ENCODE assay signal across 11 cellular contexts in genomic region chr11:60971520-60971919, GRCh38. TPM values are rescaled to one million over a fixed set of nuclear protein-coding genes. Genes with fewer than 3 reads are reported as not detected.
DNase-seq lines count a peak whose midpoint lies in the region; ATAC-seq, FAIRE-seq and TF ChIP-seq lines count a peak whose summit lies in the region.
"Had no signal": no experiment of that assay in that cellular context is flagged by ENCODE, and none has a peak within 500 bp of the region (broad histone marks: within the 10 kb centered on the region; RNA-seq: fewer than 3 reads in every experiment).

Gene CD6, plus strand, starts transcription at chr11:60971680. Its CDS starts 186 bp downstream, at chr11:60971866.

- WGBS in HepG2 (ENCODE audit: low lambda C conversion rate), result 41% methylated on average over 16 of the region's 16 CpGs

- no peaks in the 10 kb centered on the region for H3K4me1 ChIP-seq in HepG2 (ENCODE audit: insufficient read depth, low read length)

- intact Hi-C loops in HepG2 (cut with micrococcal nuclease; ENCODE audit: unreplicated experiment), result no loop called here

- H4K20me1 ChIP-seq in HepG2 (ENCODE audit: insufficient read depth, low read length), result no peaks in the 10 kb centered on the region

- DNase-seq in GM12865 (ENCODE audit: low read depth) (peak; percentile 35), SHP77 (lab: John Stamatoyannopoulos, UW) (no peak), HepG2 (ENCODE audit: low spot score) (no peak)
- DNase-seq in activated CD4-positive, alpha-beta T cell treated with anti-CD3 and anti-CD28 coated beads for 1 hour, result peak; percentile 62
- peak; percentile 59 to 70 for DNase-seq in stimulated activated CD4-positive, alpha-beta T cell treated with anti-CD3 and anti-CD28 coated beads, Interleukin-4, amount 100 ng/mL, for 4 hours
- DNase-seq: SHP77 treated with DMSO at 0.1 percent for 48 hours had no signal

- H3K27ac ChIP-seq in HepG2 (ENCODE audit: extremely low read length, insufficient read depth, low read length), result no peak within 1 kb of the TSS

- peaks cover 32% of the 10 kb centered on the region for H3K4me1 Mint-ChIP-seq in activated naive CD8-positive, alpha-beta T cell (ENCODE audit: low read depth)

- ATAC-seq in GM19463 (IDR thresholded peaks at IDR 0.05; ENCODE audit: unreplicated experiment) (no peak), GM18873 (IDR thresholded peaks at IDR 0.05; ENCODE audit: low FRiP score, unreplicated experiment) (no peak), HepG2 (no peak)

- H3K79me2 ChIP-seq in HepG2 (ENCODE audit: insufficient read depth, low read length), result no peaks in the 10 kb centered on the region

- TF ChIP-seq RAD21 in HepG2 (CRISPR knock-in tag; IDR thresholded peaks at IDR 0.05), result no peak

- peaks cover 7 to 61% of the 10 kb centered on the region in 2 experiments; a peak in 4 of 5 replicates for H3K27me3 ChIP-seq in HepG2 (ENCODE audit: control insufficient read depth in 1 of 2, insufficient read depth in 2 of 2, low read length in 2 of 2)

- in situ Hi-C loops in HepG2 (cut with HindIII; ENCODE audit: extremely low pct_ligation_motif_present, low pct_unique_long_range_greater_than_20kb), result no loop called here

- POLR2A ChIA-PET in HepG2 (lab: Yijun Ruan, JAX), result no interaction called here

- TF ChIP-seq CTCF in GM12865 (IDR thresholded peaks at IDR 0.05; ENCODE audit: insufficient read depth, low read depth, low read length, missing control alignments), result no peak
- no peak for TF ChIP-seq CTCF in HepG2 (CRISPR knock-in tag; IDR thresholded peaks at IDR 0.05)

- no peak for TF ChIP-seq EP300 in HepG2 (IDR thresholded peaks at IDR 0.05; ENCODE audit: low read depth in 2 of 2, low read length in 2 of 2)
- no peak for TF ChIP-seq EP300 in HepG2 (CRISPR knock-in tag; IDR thresholded peaks at IDR 0.05; ENCODE audit: borderline replicate concordance)

- H3K4me3 ChIP-seq in GM12865 (ENCODE audit: low read depth, low read length) (no peak within 1 kb of the TSS), HepG2 (replicated peaks in 1 of 3; ENCODE audit: insufficient read depth in 1 of 3, low read depth in 2 of 3, low read length in 3 of 3) (no peak within 1 kb of the TSS)

- CTCF ChIA-PET in HepG2 (lab: Yijun Ruan, JAX; ENCODE audit: low intra/inter-chr PET ratio, low total read pairs), result interaction anchor here (3.1 kb wide), 1 partner anchor 202 kb away, joined by 11 read pairs; no protein-coding TSS in a partner anchor

- H2AFZ ChIP-seq in HepG2 (ENCODE audit: low read length), result no peak within 1 kb of the TSS

- H3K4me2 ChIP-seq in HepG2 (ENCODE audit: low read depth, low read length), result no peak within 1 kb of the TSS

- TF ChIP-seq POLR2A in HepG2 (IDR thresholded peaks at IDR 0.05; ENCODE audit: insufficient read depth in 1 of 2, low read depth in 2 of 2, low read length in 2 of 2), result no peak

- peaks cover 5% of the 10 kb centered on the region for H3K9me3 Mint-ChIP-seq in activated naive CD8-positive, alpha-beta T cell (ENCODE audit: low read depth)

- H3K4me3 Mint-ChIP-seq in activated naive CD8-positive, alpha-beta T cell, result peak within 1 kb of the TSS; percentile 97
- H3K4me3 Mint-ChIP-seq: brain, nephron had no signal

- BruUV-seq in HepG2 (replicated peaks; lab: Mats Ljungman, UMichigan), result no TSS peak

- H3K27me3 Mint-ChIP-seq in activated naive CD8-positive, alpha-beta T cell, result no peaks in the 10 kb centered on the region
- H3K27me3 Mint-ChIP-seq: brain had no signal

- peaks cover 14% of the 10 kb centered on the region for H3K36me3 Mint-ChIP-seq in activated naive CD8-positive, alpha-beta T cell
- H3K36me3 Mint-ChIP-seq: brain had no signal

- H3K9me3 ChIP-seq in HepG2 (ENCODE audit: low read length), result no peaks in the 10 kb centered on the region

- no peak for FAIRE-seq in HepG2 (lab: Jason Lieb, UNC)

- no peak within 1 kb of the TSS for H3K9ac ChIP-seq in HepG2 (ENCODE audit: insufficient read depth, low read depth, low read length)

- no peaks in the 10 kb centered on the region; a peak in 1 of 5 replicates for H3K36me3 ChIP-seq in HepG2 (replicated peaks in 1 of 2; ENCODE audit: control insufficient read depth in 1 of 2, insufficient read depth in 2 of 2, low read length in 2 of 2)

- peak within 1 kb of the TSS; percentile 97 for H3K27ac Mint-ChIP-seq in activated naive CD8-positive, alpha-beta T cell
- H3K27ac Mint-ChIP-seq: brain, nephron had no signal

TF ChIP-seq in HepG2, 621 proteins besides CTCF, POLR2A, EP300 and RAD21 (continues in another document):
- TF ChIP-seq PRDM4 (CRISPR knock-in tag; IDR thresholded peaks at IDR 0.05; ENCODE audit: borderline replicate concordance) (no peak), ZNF740 (CRISPR knock-in tag; IDR thresholded peaks at IDR 0.05) (no peak), ZNF703 (CRISPR knock-in tag; IDR thresholded peaks at IDR 0.05; ENCODE audit: borderline replicate concordance) (no peak), ZNF879 (CRISPR knock-in tag; IDR thresholded peaks at IDR 0.05) (no peak), ZNF335 (CRISPR knock-in tag; IDR thresholded peaks at IDR 0.05) (no peak), ZNF256 (CRISPR knock-in tag; conservative IDR thresholded peaks at IDR 0.05) (no peak), MBD4 (IDR thresholded peaks at IDR 0.05; ENCODE audit: borderline replicate concordance, low read length) (no peak), HNF4G (IDR thresholded peaks at IDR 0.05; ENCODE audit: borderline replicate concordance, low read depth, low read length) (no peak), HNF4G (CRISPR knock-in tag; IDR thresholded peaks at IDR 0.05; ENCODE audit: borderline replicate concordance, low read depth) (no peak), DR1 (CRISPR knock-in tag; IDR thresholded peaks at IDR 0.05) (no peak), SALL2 (CRISPR knock-in tag; IDR thresholded peaks at IDR 0.05) (no peak), ZBTB38 (CRISPR knock-in tag; IDR thresholded peaks at IDR 0.05) (no peak), HIC2 (CRISPR knock-in tag; IDR thresholded peaks at IDR 0.05; ENCODE audit: low read depth) (no peak), TBX2 (CRISPR knock-in tag; IDR thresholded peaks at IDR 0.05; ENCODE audit: borderline replicate concordance) (no peak), RNF2 (conservative IDR thresholded peaks at IDR 0.05; ENCODE audit: low read depth) (no peak)

RNA-seq across cellular contexts. Expression of gene CD6, which starts in this region (rescaled TPM):
- not detected in 2 replicates for total RNA-seq in HepG2 (2016; rRNA removed; fragmentation: Illumina TruSeq; extraction: Trizol)
- total RNA-seq in HepG2 (2016; cell fraction: cytosol; rRNA removed; fragmentation: Illumina TruSeq; extraction: Trizol; ENCODE audit: low read depth), result not detected in 2 replicates
- total RNA-seq in HepG2 (2016; cell fraction: insoluble cytoplasmic fraction; rRNA removed; fragmentation: Illumina TruSeq; extraction: Trizol), result not detected in 2 replicates
- not detected in 2 replicates for total RNA-seq in HepG2 (2016; cell fraction: membrane; rRNA removed; fragmentation: Illumina TruSeq; extraction: Trizol)
- total RNA-seq in HepG2 (2016; cell fraction: nucleus; rRNA removed; fragmentation: Illumina TruSeq; extraction: Trizol), result not detected in 2 replicates
- polyA plus RNA-seq in HepG2 (2011; rRNA removed), result not detected in 2 replicates
- not detected in 2 replicates for polyA plus RNA-seq in HepG2 (2011; cell fraction: cytosol; rRNA removed)
- polyA plus RNA-seq in HepG2 (2011; cell fraction: nucleus; rRNA removed), result not detected in 2 replicates
- polyA plus RNA-seq in HepG2 (2012), result not detected in 2 replicates
- polyA plus RNA-seq in HepG2 (2016; cell fraction: cytosol; fragmentation: Illumina TruSeq; extraction: Trizol; ENCODE audit: low read depth), result not detected in 2 replicates
- polyA plus RNA-seq in HepG2 (2016; cell fraction: insoluble cytoplasmic fraction; fragmentation: Illumina TruSeq; extraction: Trizol; ENCODE audit: low read depth), result not detected in 2 replicates
- polyA plus RNA-seq in HepG2 (2016; cell fraction: membrane; fragmentation: Illumina TruSeq; extraction: Trizol; ENCODE audit: low read depth), result not detected in 2 replicates
- polyA plus RNA-seq in HepG2 (2016; cell fraction: nucleus; fragmentation: Illumina TruSeq; extraction: Trizol; ENCODE audit: insufficient read depth, low read depth), result not detected in 2 replicates
- polyA minus RNA-seq in HepG2 (2011; rRNA and poly(A)+ RNA removed; ENCODE audit: low replicate concordance), result not detected in 2 replicates
- not detected in 2 replicates for polyA minus RNA-seq in HepG2 (2011; cell fraction: cytosol; rRNA and poly(A)+ RNA removed)
- not detected in 2 replicates for polyA minus RNA-seq in HepG2 (2011; cell fraction: nucleus; rRNA and poly(A)+ RNA removed)

Comparison
In these comparisons a context has a peak if more than half of its experiments do, and no peak if none do; other contexts are left out.
1. DNase-seq: peak in GM12865 (single experiment), activated CD4-positive, alpha-beta T cell treated with anti-CD3 and anti-CD28 coated beads for 1 hour (single experiment) and stimulated activated CD4-positive, alpha-beta T cell treated with anti-CD3 and anti-CD28 coated beads, Interleukin-4, amount 100 ng/mL, for 4 hours (2 of 2); none in SHP77 (0 of 2) and HepG2 (single experiment).